29 cellular contexts compared by ENCODE assay signal in the genomic region with DNA sequence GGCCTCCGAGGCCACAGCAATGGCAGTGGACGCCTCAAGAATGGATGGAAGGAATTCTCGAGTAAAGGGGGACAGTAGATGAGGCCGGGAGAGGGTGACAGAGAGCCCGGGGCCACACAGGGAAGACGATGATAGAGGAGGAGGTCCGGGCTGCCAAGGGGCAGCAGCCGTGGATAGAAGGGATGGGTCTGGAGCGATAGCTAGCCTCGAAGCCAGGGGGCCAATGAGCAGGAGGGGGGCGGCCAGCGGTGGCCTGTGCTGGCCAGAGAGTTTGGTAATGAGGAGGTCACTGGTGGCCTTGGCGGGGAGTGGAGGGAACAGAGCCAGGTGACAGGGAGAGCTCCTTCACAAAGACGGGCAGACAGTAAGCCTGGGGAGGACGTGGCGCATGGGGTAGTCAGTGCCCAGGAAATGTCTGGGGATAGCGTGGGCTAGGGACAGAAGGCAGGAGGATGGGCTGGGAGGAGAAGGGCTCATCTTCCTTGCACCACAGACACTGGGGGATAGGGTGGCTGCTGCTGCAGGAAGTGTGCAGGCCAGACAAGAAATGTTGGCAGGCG.
"Had no signal": no experiment of that assay in that cellular context is flagged by ENCODE, and none has a peak within 500 bp of the region (broad histone marks: within the 10 kb centered on the region; RNA-seq: fewer than 3 reads in every experiment).

No MANE protein-coding gene starts in this region.

- H3K36me3 ChIP-seq: breast epithelium, Peyer's patch, SJSA1 had no signal

- H3K4me1 ChIP-seq: body of pancreas, breast epithelium, Peyer's patch, SJSA1 had no signal

- H3K27me3 ChIP-seq: body of pancreas, breast epithelium, Peyer's patch, SJSA1 had no signal

- H3K9ac ChIP-seq: SK-N-SH had no signal

- H3K4me2 ChIP-seq: SK-N-SH had no signal

- FAIRE-seq: astrocyte, TTC549 had no signal

- H3K4me3 ChIP-seq: body of pancreas, breast epithelium, Peyer's patch, SJSA1 had no signal

- DNase-seq: activated CD4-positive, alpha-beta T cell treated with anti-CD3 and anti-CD28 coated beads for 36 hours; activated CD4-positive, alpha-beta T cell treated with anti-CD3 and anti-CD28 coated beads, Interleukin-2, amount 10 ng/mL, durations not matched to agents 7 days and 5 days; activated CD4-positive, alpha-beta T cell treated with anti-CD3 and anti-CD28 coated beads, Interleukin-2, amount 50 U/mL, for 48 hours; activated CD8-positive, alpha-beta T cell treated with anti-CD3 and anti-CD28 coated beads, Interleukin-2, amount 10 ng/mL, durations not matched to agents 7 days and 5 days; activated gamma-delta T cell; activated naive CD4-positive, alpha-beta T cell treated with Interleukin-2 at 50 U/mL for 16 hours; activated naive CD8-positive, alpha-beta T cell treated with anti-CD3 and anti-CD28 coated beads, Interleukin-2, amount 10 ng/mL, durations not matched to agents 7 days and 5 days; activated T-cell treated with anti-CD3 and anti-CD28 coated beads, Interleukin-2, amount 50 U/mL, for 24 hours; amygdala; body of pancreas; NCI-H1092 treated with DMSO at 0.1 percent for 48 hours; NCI-H146; NCI-H187; NCI-H2029 treated with DMSO at 0.1 percent for 48 hours; NCI-H2107; NCI-H2171; NCI-H510A; NCI-H526; NCI-H748 treated with DMSO at 0.1 percent for 48 hours; NK-92 treated with Interleukin-12 subunit alpha and Interleukin-12 subunit beta, amount 100 ng/mL, for 24 hours; PC-3; Peyer's patch; RPMI8226; SHP77 treated with DMSO at 0.1 percent for 48 hours; SK-N-SH had no signal

- H3K27ac ChIP-seq: body of pancreas, breast epithelium, Peyer's patch, SJSA1 had no signal

- H3K9me3 ChIP-seq: body of pancreas, breast epithelium, Peyer's patch, SJSA1, SK-N-SH had no signal

- ATAC-seq: activated CD4-positive, alpha-beta T cell treated with anti-CD3 and anti-CD28 coated beads for 36 hours; activated CD8-positive, alpha-beta T cell treated with anti-CD3 and anti-CD28 coated beads, Interleukin-2, amount 10 ng/mL, durations not matched to agents 7 days and 5 days; body of pancreas had no signal
